1 cellular context compared by ENCODE assay signal in genomic region chr9:124768778-124769350, GRCh38.
TF ChIP-seq lines count a peak whose summit lies in the region.

No MANE protein-coding gene starts in this region.

TF ChIP-seq in SK-N-SH, 30 proteins besides CTCF, POLR2A, EP300 and RAD21 (continued from another document):
- no peak for TF ChIP-seq ZBTB33 (IDR thresholded peaks at IDR 0.05; ENCODE audit: borderline replicate concordance, low read depth)
- no peak for TF ChIP-seq PBX3 (IDR thresholded peaks at IDR 0.05)
- no peak for TF ChIP-seq SIN3A (IDR thresholded peaks at IDR 0.05; ENCODE audit: borderline replicate concordance, low read depth, low read length)
- no peak for TF ChIP-seq NRF1 (IDR thresholded peaks at IDR 0.05; ENCODE audit: low read depth, low read length)
- no peak for TF ChIP-seq TCF12 (IDR thresholded peaks at IDR 0.05)
- TF ChIP-seq MAX (IDR thresholded peaks at IDR 0.05; ENCODE audit: low read depth): no peak
- TF ChIP-seq EZH2phosphoT487 (IDR thresholded peaks at IDR 0.05; ENCODE audit: borderline replicate concordance, low read depth): no peak
- no peak for TF ChIP-seq FOSL2 (IDR thresholded peaks at IDR 0.05; ENCODE audit: borderline replicate concordance, low read depth)
- TF ChIP-seq CHD2 (IDR thresholded peaks at IDR 0.05; ENCODE audit: low read length, partially characterized antibody): no peak
- no peak for TF ChIP-seq RXRA (IDR thresholded peaks at IDR 0.05; ENCODE audit: borderline replicate concordance, low read depth)
- no peak for TF ChIP-seq REST (IDR thresholded peaks at IDR 0.05; ENCODE audit: low read depth, low read length)
- TF ChIP-seq, protein P1, sequence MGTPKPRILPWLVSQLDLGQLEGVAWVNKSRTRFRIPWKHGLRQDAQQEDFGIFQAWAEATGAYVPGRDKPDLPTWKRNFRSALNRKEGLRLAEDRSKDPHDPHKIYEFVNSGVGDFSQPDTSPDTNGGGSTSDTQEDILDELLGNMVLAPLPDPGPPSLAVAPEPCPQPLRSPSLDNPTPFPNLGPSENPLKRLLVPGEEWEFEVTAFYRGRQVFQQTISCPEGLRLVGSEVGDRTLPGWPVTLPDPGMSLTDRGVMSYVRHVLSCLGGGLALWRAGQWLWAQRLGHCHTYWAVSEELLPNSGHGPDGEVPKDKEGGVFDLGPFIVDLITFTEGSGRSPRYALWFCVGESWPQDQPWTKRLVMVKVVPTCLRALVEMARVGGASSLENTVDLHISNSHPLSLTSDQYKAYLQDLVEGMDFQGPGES (IDR thresholded peaks at IDR 0.05; ENCODE audit: low read depth, low read length): no peak
- TF ChIP-seq TAF1 (IDR thresholded peaks at IDR 0.05; ENCODE audit: borderline replicate concordance, low read depth, low read length): no peak
- no peak for TF ChIP-seq FOXJ3 (CRISPR knock-in tag; IDR thresholded peaks at IDR 0.05)
- TF ChIP-seq RCOR1 (IDR thresholded peaks at IDR 0.05; ENCODE audit: low read length): no peak
- TF ChIP-seq ELF1 (IDR thresholded peaks at IDR 0.05): no peak
TF ChIP-seq in SK-N-SH: peak in this region for 0.
